In the genomic region with DNA sequence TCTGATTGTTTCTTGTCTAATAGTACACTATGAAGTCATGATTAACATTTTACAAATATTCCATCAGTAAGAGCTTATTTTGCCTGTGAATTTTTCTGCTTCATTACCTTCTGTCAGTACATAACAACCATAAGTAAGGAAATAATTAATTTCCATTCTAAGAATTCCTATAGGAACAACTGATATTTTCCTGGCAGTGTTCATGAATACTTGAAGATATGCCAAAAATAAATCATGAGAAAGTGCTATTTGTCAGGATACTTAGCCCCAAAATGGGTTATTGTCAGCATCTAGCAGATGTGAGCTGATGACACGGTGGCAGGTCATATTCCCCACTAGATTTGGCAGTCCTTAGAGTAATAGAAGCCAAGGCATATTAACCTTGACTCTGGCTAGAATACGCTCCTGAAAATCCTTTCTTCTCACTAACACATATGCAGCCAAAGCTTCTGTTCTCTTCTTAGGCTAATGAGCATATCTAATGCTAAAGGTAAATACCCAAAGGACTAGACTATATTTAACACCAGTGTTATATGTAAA, we compare ENCODE assay signal across 18 cellular contexts. TPM values are rescaled to one million over a fixed set of nuclear protein-coding genes. Genes with fewer than 3 reads are reported as not detected.
"Had no signal": no experiment of that assay in that cellular context is flagged by ENCODE, and none has a peak within 500 bp of the region (broad histone marks: within the 10 kb centered on the region; RNA-seq: fewer than 3 reads in every experiment).

No MANE protein-coding gene starts in this region.

- H3K27me3 ChIP-seq: body of pancreas, colonic mucosa, hepatocyte, thyroid gland, uterus had no signal

- H3K4me1 ChIP-seq: body of pancreas, colonic mucosa, pancreas, thyroid gland, uterus had no signal

- H3K9me3 ChIP-seq: body of pancreas, colonic mucosa, mucosa of descending colon, pancreas, thyroid gland, uterus had no signal

- H3K36me3 ChIP-seq: colonic mucosa, pancreas, thyroid gland, uterus had no signal

- ATAC-seq: body of pancreas; esophagus mucosa; mucosa of descending colon; naive thymus-derived CD4-positive, alpha-beta T cell; pancreas; stimulated activated naive B cell treated with anti-CD40 and anti-IgM and Interleukin-4, amounts not matched to agents 10 μg/mL and 1 μg/mL and 100 μg/mL, for 72 hours had no signal

- H2AFZ ChIP-seq: hepatocyte had no signal

- H3K79me2 ChIP-seq: hepatocyte had no signal

- H3K27ac ChIP-seq: body of pancreas, colonic mucosa, hepatocyte, pancreas, thyroid gland, uterus had no signal

- H3K4me3 ChIP-seq: body of pancreas, colonic mucosa, hepatocyte, mucosa of descending colon, pancreas, thyroid gland, uterus had no signal

- H3K4me2 ChIP-seq: hepatocyte had no signal

- DNase-seq: activated CD4-positive, alpha-beta T cell treated with anti-CD3 and anti-CD28 coated beads, Interleukin-2, amount 50 U/mL, for 1 hour; activated CD8-positive, alpha-beta memory T cell treated with anti-CD3 and anti-CD28 coated beads for 24 hours; activated gamma-delta T cell treated with Interleukin-2 at 50 U/mL for 16 hours; activated naive CD8-positive, alpha-beta T cell treated with anti-CD3 and anti-CD28 coated beads for 36 hours; amygdala; body of pancreas; central memory CD4-positive, alpha-beta T cell; colonic mucosa; islet precursor cell; mucosa of descending colon; naive thymus-derived CD4-positive, alpha-beta T cell; pancreas; stimulated activated CD4-positive, alpha-beta T cell treated with anti-CD3 and anti-CD28 coated beads, Interleukin-2, amount 100 ng/mL, for 48 hours; stimulated activated naive B cell treated with anti-CD40 and anti-IgM and Interleukin-4, amounts not matched to agents 10 μg/mL and 1 μg/mL and 100 μg/mL, for 72 hours; thyroid gland; uterus had no signal

RNA-seq across cellular contexts. Expression of a gene that starts 43.2 kb away (rescaled TPM):
- total RNA-seq: activated naive CD8-positive, alpha-beta T cell treated with anti-CD3 and anti-CD28 coated beads for 36 hours; body of pancreas; colonic mucosa; esophagus mucosa; hepatocyte; mucosa of descending colon; naive thymus-derived CD4-positive, alpha-beta T cell; pancreas; thyroid gland; uterus had no signal
- polyA plus RNA-seq: hepatocyte; naive thymus-derived CD4-positive, alpha-beta T cell; pancreas had no signal

RNA-seq across cellular contexts. Expression of a gene that starts 54.4 kb away (rescaled TPM):
- total RNA-seq: activated naive CD8-positive, alpha-beta T cell treated with anti-CD3 and anti-CD28 coated beads for 36 hours; body of pancreas; colonic mucosa; esophagus mucosa; hepatocyte; mucosa of descending colon; naive thymus-derived CD4-positive, alpha-beta T cell; pancreas; thyroid gland; uterus had no signal
- polyA plus RNA-seq: hepatocyte; naive thymus-derived CD4-positive, alpha-beta T cell; pancreas had no signal

RNA-seq across cellular contexts. Expression of a gene that starts 59.8 kb away (rescaled TPM):
- total RNA-seq: activated naive CD8-positive, alpha-beta T cell treated with anti-CD3 and anti-CD28 coated beads for 36 hours; body of pancreas; colonic mucosa; esophagus mucosa; hepatocyte; mucosa of descending colon; naive thymus-derived CD4-positive, alpha-beta T cell; pancreas; thyroid gland; uterus had no signal
- polyA plus RNA-seq: hepatocyte; naive thymus-derived CD4-positive, alpha-beta T cell; pancreas had no signal
